ENCODE assay signal across 20 cellular contexts in genomic region chr10:114691442-114691941, GRCh38. TPM values are rescaled to one million over a fixed set of nuclear protein-coding genes. Genes with fewer than 3 reads are reported as not detected.
DNase-seq lines count a peak whose midpoint lies in the region; ATAC-seq, FAIRE-seq and TF ChIP-seq lines count a peak whose summit lies in the region.
"Had no signal": no experiment of that assay in that cellular context is flagged by ENCODE, and none has a peak within 500 bp of the region (broad histone marks: within the 10 kb centered on the region; RNA-seq: fewer than 3 reads in every experiment).

No MANE protein-coding gene starts in this region.

- H3K4me3 ChIP-seq in HepG2 (replicated peaks in 1 of 3; ENCODE audit: insufficient read depth in 1 of 3, low read depth in 2 of 3, low read length in 3 of 3), result no peak overlapping the region
- no peak overlapping the region for H3K4me3 ChIP-seq in right lobe of liver
- H3K4me3 ChIP-seq in fibroblast of lung (replicated peaks in 1 of 4; ENCODE audit: control extremely low read depth in 1 of 4, insufficient read depth in 1 of 4, low read depth in 3 of 4, low read length in 4 of 4), result no peak overlapping the region
- H3K4me3 ChIP-seq: GM12878, hepatocyte, lung, pancreas, vagina had no signal

- H3K27ac ChIP-seq in HepG2 (ENCODE audit: extremely low read length, insufficient read depth, low read length) (no peak overlapping the region), right lobe of liver (no peak overlapping the region), fibroblast of lung (ENCODE audit: insufficient read depth, low read length) (no peak overlapping the region)
- H3K27ac ChIP-seq: hepatocyte, vagina had no signal

- in situ Hi-C loops in HepG2 (cut with HindIII; ENCODE audit: extremely low pct_ligation_motif_present, low pct_unique_long_range_greater_than_20kb), result loop anchor here (5.0 kb wide), 1 partner anchor 139 kb away; no protein-coding TSS in a partner anchor
- in situ Hi-C loops in SK-MEL-5 (cut with HindIII; ENCODE audit: low pct_unique_long_range_greater_than_20kb, low sequenced_read_pairs), result loop anchor here (25.0 kb wide), 1 partner anchor 129 kb away; no protein-coding TSS in a partner anchor

- H2AFZ ChIP-seq in HepG2 (ENCODE audit: low read length) (no peak overlapping the region), fibroblast of lung (ENCODE audit: low read length) (no peak overlapping the region)
- H2AFZ ChIP-seq: hepatocyte had no signal

- intact Hi-C loops in HepG2 (cut with micrococcal nuclease; ENCODE audit: unreplicated experiment), result loop anchor here (5.0 kb wide), 1 partner anchor 59 kb away; no protein-coding TSS in a partner anchor
- intact Hi-C loops in right lobe of liver (cut with DNase I), result loop anchor here in 1 of 2 donors (10.0 kb wide), 2 partner anchors 147 to 217 kb away; no protein-coding TSS in a partner anchor

- H3K9ac ChIP-seq in HepG2 (ENCODE audit: insufficient read depth, low read depth, low read length) (no peak overlapping the region), fibroblast of lung (ENCODE audit: insufficient read depth, low read length) (no peak overlapping the region)

- H3K79me2 ChIP-seq in HepG2 (ENCODE audit: insufficient read depth, low read length) (no peaks in the 10 kb centered on the region), fibroblast of lung (ENCODE audit: control insufficient read depth, insufficient read depth, low read length) (no peaks in the 10 kb centered on the region)
- H3K79me2 ChIP-seq: hepatocyte had no signal

- no peak for FAIRE-seq in HepG2 (lab: Jason Lieb, UNC)
- peak; percentile 5 for FAIRE-seq in urothelium cell line (lab: Jason Lieb, UNC)
- no peak for FAIRE-seq in GM12891 (lab: Jason Lieb, UNC)
- FAIRE-seq: GM12878, GM19239, pancreas had no signal

- TF ChIP-seq CTCF in HepG2 (CRISPR knock-in tag; IDR thresholded peaks at IDR 0.05) (no peak), right lobe of liver (IDR thresholded peaks at IDR 0.05) (no peak), fibroblast of lung (conservative IDR thresholded peaks at IDR 0.05 in 1 of 2, IDR thresholded peaks at IDR 0.05 in 1 of 2; ENCODE audit: low read depth in 1 of 2, low read length in 2 of 2) (no peak)

- DNase-seq in HepG2 (ENCODE audit: low spot score) (peak; percentile 28), right lobe of liver (no peak), SK-MEL-5 (ENCODE audit: low read depth, low spot score) (peak; percentile 92), fibroblast of lung (ENCODE audit: low read depth in 2 of 2) (peak; percentile 38 to 79), urothelium cell line (ENCODE audit: low spot score) (no peak), GM12891 (ENCODE audit: insufficient read length, low spot score) (no peak), NCI-H1417 (lab: John Stamatoyannopoulos, UW) (no peak)
- DNase-seq: DMS153; GOT3; NCI-H146; pancreas; stimulated activated CD4-positive, alpha-beta T cell treated with anti-CD3 and anti-CD28 coated beads, Interleukin-2, amount 100 ng/mL, for 24 hours had no signal

- POLR2A ChIA-PET in HepG2 (lab: Yijun Ruan, JAX), result no interaction called here

- 0% methylated on average over 1 of the region's 1 CpG for WGBS in HepG2 (ENCODE audit: low lambda C conversion rate)
- WGBS in right lobe of liver (ENCODE audit: insufficient coverage, low coverage, low lambda C conversion rate, missing lambda C conversion rate), result 46% methylated on average over 1 of the region's 1 CpG

- H3K4me1 ChIP-seq in HepG2 (ENCODE audit: insufficient read depth, low read length) (peaks cover 3% of the 10 kb centered on the region; the same call in 1 of the 2 replicates), right lobe of liver (peaks cover 0 to under 1% (median 0%) of the 10 kb centered on the region in 4 donors), fibroblast of lung (ENCODE audit: control insufficient read depth, extremely low read depth, insufficient read depth, low read length) (peaks cover 4% of the 10 kb centered on the region)
- H3K4me1 ChIP-seq: vagina had no signal

- H3K4me2 ChIP-seq in HepG2 (ENCODE audit: low read depth, low read length) (no peak overlapping the region), fibroblast of lung (ENCODE audit: extremely low read depth, insufficient read depth, low read length) (no peak overlapping the region)
- H3K4me2 ChIP-seq: hepatocyte had no signal

- no peak for TF ChIP-seq EP300 in HepG2 (IDR thresholded peaks at IDR 0.05; ENCODE audit: low read depth in 2 of 2, low read length in 2 of 2)
- no peak for TF ChIP-seq EP300 in HepG2 (CRISPR knock-in tag; IDR thresholded peaks at IDR 0.05; ENCODE audit: borderline replicate concordance)

- no peaks in the 10 kb centered on the region for H4K20me1 ChIP-seq in HepG2 (ENCODE audit: insufficient read depth, low read length)
- H4K20me1 ChIP-seq in fibroblast of lung (ENCODE audit: control insufficient read depth, extremely low read depth, insufficient read depth, low read length), result no peaks in the 10 kb centered on the region

- H3K9me3 ChIP-seq in HepG2 (ENCODE audit: low read length), result no peaks in the 10 kb centered on the region
- no peaks in the 10 kb centered on the region for H3K9me3 ChIP-seq in right lobe of liver
- no peaks in the 10 kb centered on the region for H3K9me3 ChIP-seq in fibroblast of lung (ENCODE audit: control insufficient read depth, insufficient read depth, low read depth, low read length)
- H3K9me3 ChIP-seq: pancreas, vagina had no signal

- CTCF ChIA-PET in HepG2 (lab: Yijun Ruan, JAX; ENCODE audit: low intra/inter-chr PET ratio, low total read pairs), result no interaction called here

- ATAC-seq in HepG2 (no peak), right lobe of liver (no peak), HG03469 (IDR thresholded peaks at IDR 0.05; ENCODE audit: unreplicated experiment) (no peak)
- ATAC-seq: GM12878; stimulated activated effector memory CD8-positive, alpha-beta T cell treated with anti-CD3 and anti-CD28 coated beads, Interleukin-12 subunit alpha, Interleukin-12 subunit beta, amount 100 ng/mL, for 72 hours; WTC11 had no signal

- no TSS peak for BruUV-seq in HepG2 (replicated peaks; lab: Mats Ljungman, UMichigan)

- TF ChIP-seq RAD21 in HepG2 (CRISPR knock-in tag; IDR thresholded peaks at IDR 0.05), result no peak

- H3K27me3 ChIP-seq in HepG2 (ENCODE audit: control insufficient read depth in 1 of 2, insufficient read depth in 2 of 2, low read length in 2 of 2), result no peaks in the 10 kb centered on the region; a peak in 1 of 5 replicates
- no peaks in the 10 kb centered on the region for H3K27me3 ChIP-seq in right lobe of liver
- H3K27me3 ChIP-seq in fibroblast of lung (ENCODE audit: control insufficient read depth, insufficient read depth, low read length), result no peaks in the 10 kb centered on the region
- H3K27me3 ChIP-seq: hepatocyte, pancreas, vagina had no signal

- H3K36me3 ChIP-seq in HepG2 (replicated peaks in 1 of 2; ENCODE audit: control insufficient read depth in 1 of 2, insufficient read depth in 2 of 2, low read length in 2 of 2) (no peaks in the 10 kb centered on the region), right lobe of liver (no peaks in the 10 kb centered on the region), fibroblast of lung (ENCODE audit: control insufficient read depth, insufficient read depth, low read length) (no peaks in the 10 kb centered on the region)
- H3K36me3 ChIP-seq: pancreas, vagina had no signal

- TF ChIP-seq POLR2A in HepG2 (IDR thresholded peaks at IDR 0.05; ENCODE audit: insufficient read depth in 1 of 2, low read depth in 2 of 2, low read length in 2 of 2) (no peak), right lobe of liver (IDR thresholded peaks at IDR 0.05) (no peak), GM12891 (IDR thresholded peaks at IDR 0.05; ENCODE audit: low read depth, low read length) (no peak)

TF ChIP-seq in HepG2, 621 proteins besides CTCF, POLR2A, EP300 and RAD21 (continues in another document):
- TF ChIP-seq ZFP1 (CRISPR knock-in tag; IDR thresholded peaks at IDR 0.05), result no peak

TF ChIP-seq in GM12891, 5 proteins besides CTCF, POLR2A, EP300 and RAD21 (continues in another document):
- TF ChIP-seq PAX5 (IDR thresholded peaks at IDR 0.05; ENCODE audit: insufficient read depth, low read length, severe bottlenecking) (no peak), POU2F2 (IDR thresholded peaks at IDR 0.05; ENCODE audit: low read depth, low read length) (no peak), SPI1 (IDR thresholded peaks at IDR 0.05; ENCODE audit: low read depth, low read length) (no peak), POLR2AphosphoS5 (IDR thresholded peaks at IDR 0.05; ENCODE audit: low read depth, low read length) (no peak)

RNA-seq across cellular contexts. Expression of gene ABLIM1, which starts 33.4 kb away (rescaled TPM):
- total RNA-seq in HepG2 (2016; rRNA removed; fragmentation: Illumina TruSeq; extraction: Trizol), result 59.4 and 98.7 TPM in 2 replicates
- 9.8 and 11.3 TPM in 2 replicates for total RNA-seq in HepG2 (2016; cell fraction: cytosol; rRNA removed; fragmentation: Illumina TruSeq; extraction: Trizol; ENCODE audit: low read depth)
- 58.9 and 89.3 TPM in 2 replicates for total RNA-seq in HepG2 (2016; cell fraction: insoluble cytoplasmic fraction; rRNA removed; fragmentation: Illumina TruSeq; extraction: Trizol)
- total RNA-seq in HepG2 (2016; cell fraction: membrane; rRNA removed; fragmentation: Illumina TruSeq; extraction: Trizol), result 46.0 and 48.9 TPM in 2 replicates
- 51.3 and 54.7 TPM in 2 replicates for total RNA-seq in HepG2 (2016; cell fraction: nucleus; rRNA removed; fragmentation: Illumina TruSeq; extraction: Trizol)
- 68.6 and 92.7 TPM in 2 replicates for polyA plus RNA-seq in HepG2 (2011; rRNA removed)
- 71.2 and 78.6 TPM in 2 replicates for polyA plus RNA-seq in HepG2 (2011; cell fraction: cytosol; rRNA removed)
- 66.0 and 78.5 TPM in 2 replicates for polyA plus RNA-seq in HepG2 (2011; cell fraction: nucleus; rRNA removed)
- 35.3 and 56.8 TPM in 2 replicates for polyA plus RNA-seq in HepG2 (2012)
- 4.3 and 5.3 TPM in 2 replicates for polyA plus RNA-seq in HepG2 (2016; cell fraction: cytosol; fragmentation: Illumina TruSeq; extraction: Trizol; ENCODE audit: low read depth)
- 63.3 and 64.1 TPM in 2 replicates for polyA plus RNA-seq in HepG2 (2016; cell fraction: insoluble cytoplasmic fraction; fragmentation: Illumina TruSeq; extraction: Trizol; ENCODE audit: low read depth)
- 17.7 and 19.0 TPM in 2 replicates for polyA plus RNA-seq in HepG2 (2016; cell fraction: membrane; fragmentation: Illumina TruSeq; extraction: Trizol; ENCODE audit: low read depth)
- polyA plus RNA-seq in HepG2 (2016; cell fraction: nucleus; fragmentation: Illumina TruSeq; extraction: Trizol; ENCODE audit: insufficient read depth, low read depth), result 43.5 and 44.5 TPM in 2 replicates
- 156 and 220 TPM in 2 replicates for polyA minus RNA-seq in HepG2 (2011; rRNA and poly(A)+ RNA removed; ENCODE audit: low replicate concordance)
- 57.6 and 88.5 TPM in 2 replicates for polyA minus RNA-seq in HepG2 (2011; cell fraction: cytosol; rRNA and poly(A)+ RNA removed)
- 98.6 and 111 TPM in 2 replicates for polyA minus RNA-seq in HepG2 (2011; cell fraction: nucleus; rRNA and poly(A)+ RNA removed)
- total RNA-seq in right lobe of liver, result 10 to 100 TPM; 38.8 to 76.5 (median 50.6) TPM
- 19.5 and 20.0 TPM in 2 replicates for total RNA-seq in SK-MEL-5 (2014; rRNA removed; shearing (Covaris generic))
- 30.3 and 32.6 TPM in 2 replicates for polyA plus RNA-seq in SK-MEL-5 (2015; cell fraction: cytosol; rRNA removed)
- polyA plus RNA-seq in SK-MEL-5 (2015; cell fraction: nucleus; rRNA removed), result 19.1 and 26.2 TPM in 2 replicates
- 4.9 and 5.3 TPM in 2 replicates for total RNA-seq in fibroblast of lung
- polyA plus RNA-seq in fibroblast of lung, result 13.6 and 14.0 TPM in 2 replicates
- 5.0 and 7.8 TPM in 2 replicates for polyA plus RNA-seq in fibroblast of lung (2012)
- 24.8 and 51.0 TPM in 2 replicates for polyA minus RNA-seq in fibroblast of lung (ENCODE audit: low replicate concordance)
- 19.1 TPM for polyA plus RNA-seq in GM12891 (2012; ENCODE audit: low read depth, missing spikeins)

Comparison
In these comparisons a context has a peak if more than half of its experiments do, and no peak if none do; other contexts are left out.
1. DNase-seq: peak in HepG2 (single experiment), SK-MEL-5 (single experiment) and fibroblast of lung (2 of 2); none in right lobe of liver (0 of 3), urothelium cell line (single experiment), GM12891 (single experiment) and NCI-H1417 (0 of 3).